In genomic region chr13:23447927-23448326, GRCh38 we compare ENCODE assay signal across 16 cellular contexts. TPM values are rescaled to one million over a fixed set of nuclear protein-coding genes. Genes with fewer than 3 reads are reported as not detected.
DNase-seq lines count a peak whose midpoint lies in the region; ATAC-seq, FAIRE-seq and TF ChIP-seq lines count a peak whose summit lies in the region.
"Had no signal": no experiment of that assay in that cellular context is flagged by ENCODE, and none has a peak within 500 bp of the region (broad histone marks: within the 10 kb centered on the region; RNA-seq: fewer than 3 reads in every experiment).

No MANE protein-coding gene starts in this region.

- ATAC-seq in Right ventricle myocardium inferior (peak; percentile 87), GM21529 (IDR thresholded peaks at IDR 0.05; ENCODE audit: unreplicated experiment) (no peak)
- ATAC-seq: HCT116 had no signal

- H3K27ac ChIP-seq in right atrium auricular region (no peak overlapping the region), SJCRH30 (peak overlapping the region; percentile 67), skeletal muscle tissue (ENCODE audit: low read depth, low read length) (peak overlapping the region; percentile 5)
- H3K27ac ChIP-seq: SK-N-MC, suprapubic skin had no signal

- no peak for DNase-seq in Right ventricle myocardium inferior (ENCODE audit: missing footprints)
- no peak for DNase-seq in right atrium auricular region (ENCODE audit: low spot score)
- peak; percentile 92 to 97 for DNase-seq in SJCRH30
- DNase-seq in fibroblast of the conjunctiva (ENCODE audit: low read depth), result peak; percentile 24
- DNase-seq in activated CD4-positive, alpha-beta T cell treated with anti-CD3 and anti-CD28 coated beads, Interleukin-2, amount 50 U/mL, for 48 hours, result no peak
- no peak for DNase-seq in frontal cortex (ENCODE audit: low spot score in 2 of 2)
- DNase-seq: activated naive CD4-positive, alpha-beta T cell treated with Interleukin-2 at 50 U/mL for 16 hours; caudate nucleus; mammary epithelial cell; NCI-H2081; stimulated activated CD4-positive, alpha-beta T cell treated with anti-CD3 and anti-CD28 coated beads, Interleukin-12 subunit alpha, Interleukin-12 subunit beta, amount 100 ng/mL, for 4 hours had no signal

- no peak for TF ChIP-seq CTCF in right atrium auricular region (IDR thresholded peaks at IDR 0.05)

- intact Hi-C loops in Right ventricle myocardium inferior (cut with DNase I), result no loop called here

- H3K4me1 ChIP-seq in right atrium auricular region, result no peaks in the 10 kb centered on the region
- peaks cover 35% of the 10 kb centered on the region for H3K4me1 ChIP-seq in SJCRH30
- H3K4me1 ChIP-seq in skeletal muscle tissue (ENCODE audit: control insufficient read depth in 3 of 3, insufficient read depth in 3 of 3, low read length in 3 of 3), result peaks cover 13 to 16% (median 14%) of the 10 kb centered on the region in 3 donors

- H3K9ac ChIP-seq in skeletal muscle tissue (ENCODE audit: low read depth in 1 of 3, low read length in 3 of 3), result no peak overlapping the region

- FAIRE-seq in frontal cortex (lab: Jason Lieb, UNC), result no peak

- H3K4me3 ChIP-seq in right atrium auricular region (no peak overlapping the region), SJCRH30 (no peak overlapping the region), skeletal muscle tissue (ENCODE audit: low read length in 3 of 3) (no peak overlapping the region)
- H3K4me3 ChIP-seq: SK-N-MC, suprapubic skin had no signal

- no peaks in the 10 kb centered on the region for H3K27me3 ChIP-seq in right atrium auricular region
- H3K27me3 ChIP-seq in SJCRH30, result no peaks in the 10 kb centered on the region
- no peaks in the 10 kb centered on the region for H3K27me3 ChIP-seq in skeletal muscle tissue (ENCODE audit: control insufficient read depth in 3 of 3, insufficient read depth in 3 of 3, low read length in 3 of 3)
- H3K27me3 ChIP-seq: suprapubic skin had no signal

- H3K9me3 ChIP-seq in right atrium auricular region (no peaks in the 10 kb centered on the region), SJCRH30 (replicated peaks) (0 out of 2 replicates have a peak, but pooled peaks cover 5% of the 10 kb centered on the region), skeletal muscle tissue (ENCODE audit: control insufficient read depth in 3 of 3, low read length in 3 of 3) (no peaks in the 10 kb centered on the region)
- H3K9me3 ChIP-seq: suprapubic skin had no signal

- no peaks in the 10 kb centered on the region for H3K36me3 ChIP-seq in right atrium auricular region
- no peaks in the 10 kb centered on the region for H3K36me3 ChIP-seq in SJCRH30
- H3K36me3 ChIP-seq in skeletal muscle tissue (ENCODE audit: control insufficient read depth in 3 of 3, insufficient read depth in 3 of 3, low read length in 3 of 3), result no peaks in the 10 kb centered on the region
- H3K36me3 ChIP-seq: suprapubic skin had no signal

RNA-seq across cellular contexts. Expression of gene SACS, which starts 14.4 kb away (rescaled TPM):
- total RNA-seq in Right ventricle myocardium inferior (7.5 TPM), right atrium auricular region (10 to 100 TPM; 15.2 to 29.2 TPM), skeletal muscle tissue (102 TPM), frontal cortex (154 TPM)
- total RNA-seq in SJCRH30 (2014; rRNA removed; shearing (Covaris generic)), result 87.2 and 107 TPM in 2 replicates

Comparison
In these comparisons a context has a peak if more than half of its experiments do, and no peak if none do; other contexts are left out.
1. DNase-seq: peak in SJCRH30 (2 of 2) and fibroblast of the conjunctiva (single experiment); none in Right ventricle myocardium inferior (single experiment), right atrium auricular region (single experiment), activated CD4-positive, alpha-beta T cell treated with anti-CD3 and anti-CD28 coated beads, Interleukin-2, amount 50 U/mL, for 48 hours (0 of 2) and frontal cortex (0 of 2).
2. H3K27ac ChIP-seq: peak in SJCRH30 (single experiment) and skeletal muscle tissue (single experiment); none in right atrium auricular region (0 of 2).